ENCODE assay signal across 15 cellular contexts in genomic region chr17:51733166-51733565, GRCh38.
A peak's percentile ranks its signal among the peaks of the same experiment; 100 is the strongest.
DNase-seq lines count a peak whose midpoint lies in the region; TF ChIP-seq lines count a peak whose summit lies in the region.
"Had no signal": no experiment of that assay in that cellular context is flagged by ENCODE, and none has a peak within 500 bp of the region (broad histone marks: within the 10 kb centered on the region; RNA-seq: fewer than 3 reads in every experiment).

No MANE protein-coding gene starts in this region.

- H3F3A ChIP-seq in neural progenitor cell (ENCODE audit: low read depth), result peaks cover 26% of the 10 kb centered on the region

- H3K9me3 Mint-ChIP-seq in neural progenitor cell, result peaks cover 18% of the 10 kb centered on the region

- DNase-seq in NCI-H345 (lab: John Stamatoyannopoulos, UW) (peak; percentile 44), neural progenitor cell (ENCODE audit: low spot score) (peak; percentile 61), SW480 (ENCODE audit: low spot score) (no peak), T-helper 9 cell (no peak), SHP77 (lab: John Stamatoyannopoulos, UW) (no peak), foreskin fibroblast (no peak)
- DNase-seq: BE2C; CD4-positive, alpha-beta memory T cell; DND-41; GM23248; H7; IMR-90 had no signal

- H3K27ac ChIP-seq in ectodermal cell (ENCODE audit: insufficient read depth, low read depth, low read length, poor library complexity, severe bottlenecking) (peak overlapping the region; percentile 80), neural progenitor cell (peak overlapping the region; percentile 73)
- H3K27ac ChIP-seq: A549, C4-2B, GM23248 had no signal

- H3K9me3 ChIP-seq in ectodermal cell (ENCODE audit: control insufficient read depth, low read length), result no peaks in the 10 kb centered on the region
- no peaks in the 10 kb centered on the region for H3K9me3 ChIP-seq in neural progenitor cell (ENCODE audit: low read depth)
- H3K9me3 ChIP-seq: BE2C had no signal

- H3K4me2 ChIP-seq in neural progenitor cell, result peak overlapping the region; percentile 61
- H3K4me2 ChIP-seq: A549 had no signal

- peak overlapping the region; percentile 72 for H3K27ac Mint-ChIP-seq in neural progenitor cell
- H3K27ac Mint-ChIP-seq: CD4-positive, alpha-beta memory T cell had no signal

- 16 to 20% methylated on average over 6 of the region's 6 CpGs for WGBS in ectodermal cell, 2 experiments

- no peaks in the 10 kb centered on the region for H3K36me3 Mint-ChIP-seq in neural progenitor cell
- H3K36me3 Mint-ChIP-seq: CD4-positive, alpha-beta memory T cell had no signal

- H2AFZ ChIP-seq in neural progenitor cell (replicated peaks), result peak overlapping the region; percentile 22
- H2AFZ ChIP-seq: GM23248 had no signal

- H3K27me3 Mint-ChIP-seq in neural progenitor cell (ENCODE audit: insufficient read depth, low read depth), result peaks cover 4% of the 10 kb centered on the region

- H3K36me3 ChIP-seq in ectodermal cell (ENCODE audit: control insufficient read depth, insufficient read depth, low read length) (no peaks in the 10 kb centered on the region), neural progenitor cell (no peaks in the 10 kb centered on the region)
- H3K36me3 ChIP-seq: BE2C had no signal

- H3K27me3 ChIP-seq in ectodermal cell (ENCODE audit: control insufficient read depth, insufficient read depth, low read length, poor library complexity, severe bottlenecking), result no peaks in the 10 kb centered on the region
- H3K27me3 ChIP-seq in neural progenitor cell, result no peaks in the 10 kb centered on the region
- H3K27me3 ChIP-seq: BE2C had no signal

- H3K4me1 ChIP-seq in ectodermal cell (ENCODE audit: control insufficient read depth, insufficient read depth, low read length) (peaks cover 15% of the 10 kb centered on the region), neural progenitor cell (peaks cover 28% of the 10 kb centered on the region)
- H3K4me1 ChIP-seq: A549, BE2C had no signal

- no peaks in the 10 kb centered on the region for H4K20me1 ChIP-seq in neural progenitor cell (ENCODE audit: low read depth)

- H3K9ac ChIP-seq in neural progenitor cell, result no peak overlapping the region
- H3K9ac ChIP-seq: GM23248 had no signal

- TF ChIP-seq CTCF in neural progenitor cell (IDR thresholded peaks at IDR 0.05) (no peak), foreskin fibroblast (IDR thresholded peaks at IDR 0.05; ENCODE audit: low read depth, low read length) (no peak)

- H3K4me3 ChIP-seq in ectodermal cell (ENCODE audit: insufficient read depth, low read depth, low read length) (no peak overlapping the region), neural progenitor cell (peak overlapping the region; percentile 10), foreskin fibroblast (ENCODE audit: low read depth in 1 of 2, low read length in 2 of 2) (no peak overlapping the region)
- H3K4me3 ChIP-seq: A549, GM23248 had no signal

- no peaks in the 10 kb centered on the region for H3K79me2 ChIP-seq in neural progenitor cell (ENCODE audit: low read depth)

- H3K4me1 Mint-ChIP-seq in neural progenitor cell, result peaks cover 44% of the 10 kb centered on the region
- H3K4me1 Mint-ChIP-seq: CD4-positive, alpha-beta memory T cell had no signal

- no peak overlapping the region for H3K4me3 Mint-ChIP-seq in neural progenitor cell
- H3K4me3 Mint-ChIP-seq: CD4-positive, alpha-beta memory T cell had no signal

Comparison
In these comparisons a context has a peak if more than half of its experiments do, and no peak if none do; other contexts are left out.
1. DNase-seq: peak in NCI-H345 (single experiment) and neural progenitor cell (single experiment); none in SW480 (single experiment), T-helper 9 cell (single experiment), SHP77 (0 of 2) and foreskin fibroblast (0 of 2).